Comparison of ENCODE assay signal across 23 cellular contexts in the genomic region with DNA sequence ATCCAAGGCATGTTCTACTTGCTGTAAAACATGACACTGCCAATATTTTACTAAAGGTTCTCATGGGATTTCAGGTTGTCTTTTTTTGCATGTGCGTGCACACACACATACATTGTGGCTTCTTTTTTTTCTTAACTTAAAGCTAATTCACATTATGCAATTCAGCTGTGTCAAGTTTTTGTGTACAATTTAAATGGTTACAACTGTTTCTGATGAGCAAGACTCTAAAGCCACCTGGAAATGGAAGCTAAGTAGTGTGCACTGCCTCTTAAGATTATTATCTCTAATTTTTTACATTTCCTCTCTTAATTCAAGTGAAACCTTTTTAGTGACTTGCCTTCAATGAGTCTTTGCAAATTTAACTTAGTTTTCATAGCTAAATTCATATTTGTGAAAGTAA.
"Had no signal": no experiment of that assay in that cellular context is flagged by ENCODE, and none has a peak within 500 bp of the region (broad histone marks: within the 10 kb centered on the region; RNA-seq: fewer than 3 reads in every experiment).

No MANE protein-coding gene starts in this region.

- DNase-seq: activated CD4-positive, alpha-beta memory T cell treated with anti-CD3 and anti-CD28 coated beads for 36 hours; activated CD4-positive, alpha-beta T cell treated with anti-CD3 and anti-CD28 coated beads for 36 hours; activated CD4-positive, alpha-beta T cell treated with anti-CD3 and anti-CD28 coated beads, Interleukin-2, amount 50 U/mL, for 1 hour; activated CD8-positive, alpha-beta memory T cell treated with anti-CD3 and anti-CD28 coated beads, Interleukin-2, amount 10 ng/mL, durations not matched to agents 7 days and 5 days; activated CD8-positive, alpha-beta memory T cell treated with anti-CD3 and anti-CD28 coated beads, Interleukin-2, amount 50 U/mL, for 48 hours; activated effector memory CD4-positive, alpha-beta T cell treated with anti-CD3 and anti-CD28 coated beads, Interleukin-2, amount 50 U/mL, for 16 hours; activated naive CD4-positive, alpha-beta T cell; activated naive CD4-positive, alpha-beta T cell treated with anti-CD3 and anti-CD28 coated beads, Interleukin-2, amount 50 U/mL, for 16 hours; activated naive CD8-positive, alpha-beta T cell treated with anti-CD3 and anti-CD28 coated beads for 36 hours; activated T-cell treated with anti-CD3 and anti-CD28 coated beads, Interleukin-2, amount 50 U/mL, for 48 hours; amniotic stem cell; aorta; brain microvascular endothelial cell; central memory CD4-positive, alpha-beta T cell; NCI-H1105; NCI-H1417 treated with DMSO at 0.1 percent for 48 hours; NCI-H1930; NCI-H2081 treated with DMSO at 0.1 percent for 48 hours; NCI-H345; NCI-H748 treated with DMSO at 0.1 percent for 48 hours; NK-92 treated with Interleukin-12 subunit alpha and Interleukin-12 subunit beta, amount 100 ng/mL, for 24 hours; PC-9; SIG-M5 had no signal

- H3K4me3 ChIP-seq: PC-9 had no signal
